11 cellular contexts compared by ENCODE assay signal in the genomic region with DNA sequence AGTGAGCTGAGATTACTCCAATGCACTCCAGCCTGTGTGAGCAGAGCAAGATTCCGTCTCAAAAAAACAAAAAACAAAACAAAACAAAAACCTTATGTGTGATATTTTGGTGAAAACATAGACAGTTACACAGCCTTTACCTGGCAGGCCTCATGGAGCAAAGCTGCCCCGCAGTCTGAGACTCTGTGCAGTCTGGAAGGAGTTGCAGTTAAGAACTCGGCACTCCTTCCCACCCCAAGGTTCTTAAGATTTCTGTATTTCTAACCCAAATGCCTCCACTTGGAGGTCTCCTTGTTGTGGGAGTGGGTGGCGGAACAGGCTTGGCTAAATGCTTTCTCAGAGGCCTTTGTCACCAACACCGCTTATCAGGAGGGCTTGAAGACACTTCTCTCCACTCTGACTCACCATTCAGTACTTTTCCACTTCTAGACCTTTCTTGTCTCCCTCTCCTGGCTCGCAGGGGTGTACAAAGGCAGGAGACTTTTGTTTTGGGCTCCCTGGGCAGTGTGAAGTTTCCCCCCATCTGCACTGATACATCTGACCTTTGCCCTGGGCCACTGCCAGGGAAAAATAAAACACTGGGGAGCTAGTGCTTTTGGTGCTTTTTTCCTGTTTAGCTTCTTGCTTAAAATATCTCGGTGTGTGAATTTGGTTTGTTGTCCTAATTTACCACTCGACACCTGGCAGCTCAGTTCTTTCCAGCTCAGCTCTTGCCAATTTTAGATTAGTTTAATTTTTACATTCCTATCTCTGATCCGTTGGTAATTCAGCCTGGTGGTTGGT. TPM values are rescaled to one million over a fixed set of nuclear protein-coding genes. Genes with fewer than 3 reads are reported as not detected.
DNase-seq lines count a peak whose midpoint lies in the region; FAIRE-seq and TF ChIP-seq lines count a peak whose summit lies in the region.
"Had no signal": no experiment of that assay in that cellular context is flagged by ENCODE, and none has a peak within 500 bp of the region (broad histone marks: within the 10 kb centered on the region; RNA-seq: fewer than 3 reads in every experiment).

No MANE protein-coding gene starts in this region.

- intact Hi-C loops in endothelial cell of umbilical vein (cut with micrococcal nuclease) = no loop called here

- CTCF ChIA-PET in endothelial cell of umbilical vein (lab: Charles Lee) = interaction anchor here (1.9 kb wide), 1 partner anchor 10 kb away, joined by 5 read pairs; no protein-coding TSS in a partner anchor

- no peak for FAIRE-seq in endothelial cell of umbilical vein (lab: Jason Lieb, UNC)

- no peaks in the 10 kb centered on the region for H3K27me3 ChIP-seq in endothelial cell of umbilical vein (ENCODE audit: control insufficient read depth in 2 of 2, insufficient read depth in 2 of 2, low read length in 2 of 2)

- dilution Hi-C loops in endothelial cell of umbilical vein (cut with MboI; ENCODE audit: extremely low pct_ligation_motif_present, low sequenced_read_pairs) = no loop called here

- TF ChIP-seq POLR2A in endothelial cell of umbilical vein (IDR thresholded peaks at IDR 0.05; ENCODE audit: low read depth, low read length) = no peak

- H3K27ac ChIP-seq in endothelial cell of umbilical vein (ENCODE audit: insufficient read depth, low read depth, low read length) = no peak overlapping the region
- H3K27ac ChIP-seq: prostate gland had no signal

- H2AFZ ChIP-seq in endothelial cell of umbilical vein (ENCODE audit: low read depth, low read length) = peak overlapping the region; percentile 14

- POLR2A ChIA-PET in endothelial cell of umbilical vein (lab: Charles Lee) = no interaction called here

- H3K9me1 ChIP-seq in endothelial cell of umbilical vein (replicated peaks; ENCODE audit: control insufficient read depth, extremely low read depth, insufficient read depth, low read length) = no peaks in the 10 kb centered on the region

- no peaks in the 10 kb centered on the region for H4K20me1 ChIP-seq in endothelial cell of umbilical vein (replicated peaks; ENCODE audit: control insufficient read depth, extremely low read depth, insufficient read depth, low read length)

- no peaks in the 10 kb centered on the region for H3K79me2 ChIP-seq in endothelial cell of umbilical vein (ENCODE audit: control insufficient read depth, insufficient read depth, low read length)

- H3K4me3 ChIP-seq in endothelial cell of umbilical vein (replicated peaks in 1 of 3; ENCODE audit: insufficient read depth in 1 of 3, low read depth in 1 of 3, low read length in 3 of 3) = no peak overlapping the region
- H3K4me3 ChIP-seq: prostate gland had no signal

- no peaks in the 10 kb centered on the region for H3K36me3 ChIP-seq in endothelial cell of umbilical vein (ENCODE audit: control insufficient read depth in 2 of 2, extremely low read depth in 1 of 2, insufficient read depth in 2 of 2, low read length in 2 of 2)
- H3K36me3 ChIP-seq: prostate gland had no signal

- no TSS peak for BruUV-seq in endothelial cell of umbilical vein (replicated peaks; lab: Mats Ljungman, UMichigan)

- H3K9ac ChIP-seq in endothelial cell of umbilical vein (replicated peaks; ENCODE audit: extremely low read depth, insufficient read depth, low read length) = no peak overlapping the region

- TF ChIP-seq CTCF in endothelial cell of umbilical vein (IDR thresholded peaks at IDR 0.05; ENCODE audit: extremely low read depth in 1 of 2, insufficient read depth in 1 of 2, low read depth in 1 of 2, low read length in 2 of 2) = no peak

- no peak overlapping the region for H3K4me2 ChIP-seq in endothelial cell of umbilical vein (ENCODE audit: insufficient read depth, low read length)

- DNase-seq in Caki2 (ENCODE audit: low read depth) (peak; percentile 18), NCI-H1694 treated with DMSO at 0.1 percent for 48 hours (lab: John Stamatoyannopoulos, UW) (peak; percentile 48), endothelial cell of umbilical vein (ENCODE audit: low read depth, low spot score) (peak; percentile 9), myocyte (ENCODE audit: low read depth) (peak; percentile 56), NCI-H526 treated with DMSO at 0.1 percent for 48 hours (lab: John Stamatoyannopoulos, UW) (no peak), NCI-H2029 treated with DMSO at 0.1 percent for 48 hours (lab: John Stamatoyannopoulos, UW) (no peak), germinal center (ENCODE audit: low spot score) (no peak), CD1c-positive myeloid dendritic cell (ENCODE audit: extremely low spot score) (no peak)
- DNase-seq: activated naive CD4-positive, alpha-beta T cell; effector memory CD4-positive, alpha-beta T cell had no signal

- no peaks in the 10 kb centered on the region for H3K4me1 ChIP-seq in endothelial cell of umbilical vein (ENCODE audit: control insufficient read depth, extremely low read depth, insufficient read depth, low read length)
- H3K4me1 ChIP-seq: prostate gland had no signal

- H3K9me3 ChIP-seq in endothelial cell of umbilical vein (replicated peaks; ENCODE audit: control insufficient read depth, insufficient read depth, low read length) = no peaks in the 10 kb centered on the region
- H3K9me3 ChIP-seq: prostate gland had no signal

- in situ Hi-C loops in Caki2 (cut with HindIII; ENCODE audit: low pct_unique_long_range_greater_than_20kb, low sequenced_read_pairs) = no loop called here

TF ChIP-seq in endothelial cell of umbilical vein, 7 proteins besides CTCF, POLR2A, EP300 and RAD21:
- TF ChIP-seq MYC (IDR thresholded peaks at IDR 0.05; ENCODE audit: low read depth, low read length) = no peak
- TF ChIP-seq FOS (IDR thresholded peaks at IDR 0.05; ENCODE audit: borderline replicate concordance, insufficient read depth, low read length) = no peak
- no peak for TF ChIP-seq MAX (IDR thresholded peaks at IDR 0.05; ENCODE audit: insufficient read depth, insufficient read length)
- TF ChIP-seq POLR2AphosphoS5 (IDR thresholded peaks at IDR 0.05; ENCODE audit: insufficient read depth, low read depth, low read length) = no peak
- no peak for TF ChIP-seq GATA2 (IDR thresholded peaks at IDR 0.05; ENCODE audit: insufficient read depth, insufficient read length, low read depth, low read length)
- TF ChIP-seq EZH2 (IDR thresholded peaks at IDR 0.05; ENCODE audit: borderline replicate concordance, low read depth, low read length, severe bottlenecking) = no peak
- no peak for TF ChIP-seq JUN (IDR thresholded peaks at IDR 0.05; ENCODE audit: borderline replicate concordance, insufficient read depth, insufficient read length, low read depth)

RNA-seq across cellular contexts. Expression of gene MAGI2, which starts 51.3 kb away (rescaled TPM):
- 0.84 and 1.5 TPM in 2 replicates for total RNA-seq in Caki2 (2014; rRNA removed; shearing (Covaris generic); ENCODE audit: low replicate concordance)
- total RNA-seq in endothelial cell of umbilical vein (5.8 and 6.0 TPM in 2 replicates), myocyte (5.7 and 6.0 TPM in 2 replicates)
- polyA plus RNA-seq in endothelial cell of umbilical vein = 0.28 and 0.32 TPM in 2 replicates
- 0.24 and 0.36 TPM in 2 replicates for polyA plus RNA-seq in endothelial cell of umbilical vein (2011; cell fraction: cytosol; rRNA removed)
- 3.5 and 4.8 TPM in 2 replicates for polyA plus RNA-seq in endothelial cell of umbilical vein (2011; cell fraction: nucleus; rRNA removed)
- 0.76 and 0.80 TPM in 2 replicates for polyA plus RNA-seq in endothelial cell of umbilical vein (2012)
- 7.5 and 9.1 TPM in 2 replicates for polyA minus RNA-seq in endothelial cell of umbilical vein
- polyA minus RNA-seq in endothelial cell of umbilical vein (2011; cell fraction: cytosol; rRNA and poly(A)+ RNA removed) = not detected
- 51.2 and 51.8 TPM in 2 replicates for polyA minus RNA-seq in endothelial cell of umbilical vein (2011; cell fraction: nucleus; rRNA and poly(A)+ RNA removed)
- 3.1 TPM for polyA plus RNA-seq in myocyte (2012)

Comparison
In these comparisons a context has a peak if more than half of its experiments do, and no peak if none do; other contexts are left out.
1. DNase-seq: peak in Caki2 (single experiment), NCI-H1694 treated with DMSO at 0.1 percent for 48 hours (single experiment), endothelial cell of umbilical vein (single experiment) and myocyte (single experiment); none in NCI-H526 treated with DMSO at 0.1 percent for 48 hours (single experiment), NCI-H2029 treated with DMSO at 0.1 percent for 48 hours (single experiment), germinal center (single experiment) and CD1c-positive myeloid dendritic cell (single experiment).